In genomic region chr1:237005674-237006073, GRCh38 we compare ENCODE assay signal across 1 cellular context.
A peak's percentile ranks its signal among the peaks of the same experiment; 100 is the strongest.
TF ChIP-seq lines count a peak whose summit lies in the region.

No MANE protein-coding gene starts in this region.

TF ChIP-seq in HEK293, 187 proteins besides CTCF, POLR2A, EP300 and RAD21 (continued from another document and continues in another):
- TF ChIP-seq PBX3 (CRISPR knock-in tag; IDR thresholded peaks at IDR 0.05) (no peak), ZNF404 (tag by site-specific recombination; IDR thresholded peaks at IDR 0.05) (no peak), ZNF658 (tag by site-specific recombination; IDR thresholded peaks at IDR 0.05) (no peak), ZNF76 (tag by site-specific recombination; IDR thresholded peaks at IDR 0.05; ENCODE audit: borderline replicate concordance, low read depth) (no peak), ZNF48 (tag by site-specific recombination; IDR thresholded peaks at IDR 0.05) (no peak), PRDM2 (tag by site-specific recombination; IDR thresholded peaks at IDR 0.05; ENCODE audit: borderline replicate concordance) (no peak), ZNF184 (tag by site-specific recombination; IDR thresholded peaks at IDR 0.05) (peak; percentile 78; the same call in 1 of the 2 replicates), EGR2 (tag by site-specific recombination; IDR thresholded peaks at IDR 0.05; ENCODE audit: low read depth) (no peak), ZNF311 (tag by site-specific recombination; IDR thresholded peaks at IDR 0.05; ENCODE audit: borderline replicate concordance) (no peak), ZBTB6 (tag by site-specific recombination; IDR thresholded peaks at IDR 0.05) (no peak), ZNF112 (tag by site-specific recombination; IDR thresholded peaks at IDR 0.05) (peak; percentile 81), MYNN (tag by site-specific recombination; IDR thresholded peaks at IDR 0.05; ENCODE audit: borderline replicate concordance) (no peak), PRDM6 (tag by site-specific recombination; IDR thresholded peaks at IDR 0.05) (0 out of 2 replicates have a peak, but pooled peaks have one; percentile 7), ZNF514 (tag by site-specific recombination; IDR thresholded peaks at IDR 0.05) (no peak; the same call in 1 of the 2 replicates), ZNF621 (tag by site-specific recombination; IDR thresholded peaks at IDR 0.05) (0 out of 2 replicates have a peak, but pooled peaks have one; percentile 26), SCRT1 (tag by site-specific recombination; IDR thresholded peaks at IDR 0.05; ENCODE audit: borderline replicate concordance) (no peak), ZNF239 (tag by site-specific recombination; IDR thresholded peaks at IDR 0.05) (no peak), ZSCAN4 (tag by site-specific recombination; IDR thresholded peaks at IDR 0.05) (peak; percentile 80), INSM2 (tag by site-specific recombination; IDR thresholded peaks at IDR 0.05) (no peak), ZXDB (tag by site-specific recombination; IDR thresholded peaks at IDR 0.05) (no peak), ZNF670 (tag by site-specific recombination; IDR thresholded peaks at IDR 0.05; ENCODE audit: low read depth) (no peak), YY2 (tag by site-specific recombination; IDR thresholded peaks at IDR 0.05) (0 out of 2 replicates have a peak, but pooled peaks have one; percentile 26), ZBTB11 (tag by site-specific recombination; conservative IDR thresholded peaks at IDR 0.05; ENCODE audit: low read depth) (no peak), BCL6B (tag by site-specific recombination; IDR thresholded peaks at IDR 0.05) (peak; percentile 78), ZNF629 (tag by site-specific recombination; IDR thresholded peaks at IDR 0.05) (no peak), ZNF132 (tag by site-specific recombination; IDR thresholded peaks at IDR 0.05; ENCODE audit: borderline replicate concordance) (0 out of 2 replicates have a peak, but pooled peaks have one; percentile 68), ZNF791 (tag by site-specific recombination; IDR thresholded peaks at IDR 0.05) (no peak), ZNF513 (tag by site-specific recombination; IDR thresholded peaks at IDR 0.05) (no peak), ZNF792 (tag by site-specific recombination; IDR thresholded peaks at IDR 0.05) (no peak), ZNF23 (tag by site-specific recombination; IDR thresholded peaks at IDR 0.05; ENCODE audit: borderline replicate concordance) (no peak), TSHZ1 (tag by site-specific recombination; IDR thresholded peaks at IDR 0.05; ENCODE audit: borderline replicate concordance) (no peak), HOXA7 (CRISPR knock-in tag; IDR thresholded peaks at IDR 0.05; ENCODE audit: borderline replicate concordance) (no peak)
